In the genomic region with DNA sequence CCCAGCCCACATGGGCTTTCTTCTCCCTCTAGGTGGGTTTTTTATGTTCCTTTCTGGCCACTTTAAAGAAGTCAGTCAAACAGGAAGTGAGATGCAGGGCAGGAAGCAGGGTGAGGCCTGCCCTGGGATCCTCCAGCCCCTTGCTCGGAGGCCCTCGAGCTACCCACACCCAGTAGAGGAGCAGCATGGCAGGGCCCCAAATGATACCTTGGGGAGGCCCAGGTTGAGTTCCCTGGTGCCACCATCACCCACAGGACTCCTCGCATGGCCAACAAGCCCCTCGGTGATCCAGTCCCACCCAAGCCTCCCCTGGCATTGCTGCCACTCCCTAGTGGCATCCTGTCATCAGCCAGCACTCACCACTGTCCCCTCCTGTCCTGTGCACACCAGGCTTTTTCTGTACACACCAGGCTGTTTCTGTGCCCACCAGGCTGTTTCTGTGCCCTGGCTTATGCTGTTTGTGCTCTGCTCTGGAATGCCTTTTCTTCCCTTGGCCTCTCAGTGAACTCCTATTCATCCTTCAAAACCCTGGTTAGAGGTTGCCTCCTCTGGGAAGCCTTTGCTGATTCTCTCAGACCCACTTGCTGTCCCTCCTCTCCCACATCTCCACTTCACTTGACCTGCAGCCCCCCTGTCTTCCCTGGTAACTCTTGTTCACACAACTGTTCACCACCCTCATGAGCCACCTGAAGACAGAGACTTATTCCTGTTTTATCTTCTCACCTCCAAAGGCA, we compare ENCODE assay signal across 18 cellular contexts. TPM values are rescaled to one million over a fixed set of nuclear protein-coding genes. Genes with fewer than 3 reads are reported as not detected.
A peak's percentile ranks its signal among the peaks of the same experiment; 100 is the strongest.
DNase-seq lines count a peak whose midpoint lies in the region; ATAC-seq and TF ChIP-seq lines count a peak whose summit lies in the region.
"Had no signal": no experiment of that assay in that cellular context is flagged by ENCODE, and none has a peak within 500 bp of the region (broad histone marks: within the 10 kb centered on the region; RNA-seq: fewer than 3 reads in every experiment).

No MANE protein-coding gene starts in this region.

- H3K4me3 Mint-ChIP-seq in activated naive CD8-positive, alpha-beta T cell treated with anti-CD3 and anti-CD28 coated beads for 36 hours: no peak overlapping the region
- H3K4me3 Mint-ChIP-seq in stimulated activated naive CD8-positive, alpha-beta T cell treated with anti-CD3 and anti-CD28 coated beads, Interleukin-15, Interleukin-2, amounts not matched to agents 100 ng/mL and 50 ng/mL, for 24 hours: no peak overlapping the region
- H3K4me3 Mint-ChIP-seq: H9 had no signal

- H3K4me1 ChIP-seq in colonic mucosa: no peaks in the 10 kb centered on the region
- H3K4me1 ChIP-seq: suprapubic skin had no signal

- no peak for TF ChIP-seq CTCF in colonic mucosa (IDR thresholded peaks at IDR 0.05)

- H3K27ac ChIP-seq in colonic mucosa: no peak overlapping the region
- H3K27ac ChIP-seq: ovary, suprapubic skin had no signal

- no peaks in the 10 kb centered on the region for H3K27me3 ChIP-seq in colonic mucosa
- H3K27me3 ChIP-seq: ovary, suprapubic skin had no signal

- no peaks in the 10 kb centered on the region for H3K36me3 Mint-ChIP-seq in activated naive CD8-positive, alpha-beta T cell treated with anti-CD3 and anti-CD28 coated beads for 36 hours
- H3K36me3 Mint-ChIP-seq in stimulated activated naive CD8-positive, alpha-beta T cell treated with anti-CD3 and anti-CD28 coated beads, Interleukin-15, Interleukin-2, amounts not matched to agents 100 ng/mL and 50 ng/mL, for 24 hours (ENCODE audit: low read depth): peaks cover under 1% of the 10 kb centered on the region

- H3K9me3 Mint-ChIP-seq in activated naive CD8-positive, alpha-beta T cell treated with anti-CD3 and anti-CD28 coated beads for 36 hours: no peaks in the 10 kb centered on the region
- H3K9me3 Mint-ChIP-seq in stimulated activated naive CD8-positive, alpha-beta T cell treated with anti-CD3 and anti-CD28 coated beads, Interleukin-15, Interleukin-2, amounts not matched to agents 100 ng/mL and 50 ng/mL, for 24 hours: no peaks in the 10 kb centered on the region
- H3K9me3 Mint-ChIP-seq: H9 had no signal

- intact Hi-C loops in colonic mucosa (cut with DNase I): no loop called here

- H3K9me3 ChIP-seq in colonic mucosa: no peaks in the 10 kb centered on the region
- H3K9me3 ChIP-seq: ovary, suprapubic skin had no signal

- H3K27me3 Mint-ChIP-seq in activated naive CD8-positive, alpha-beta T cell treated with anti-CD3 and anti-CD28 coated beads for 36 hours: no peaks in the 10 kb centered on the region
- no peaks in the 10 kb centered on the region for H3K27me3 Mint-ChIP-seq in stimulated activated naive CD8-positive, alpha-beta T cell treated with anti-CD3 and anti-CD28 coated beads, Interleukin-15, Interleukin-2, amounts not matched to agents 100 ng/mL and 50 ng/mL, for 24 hours

- peaks cover 26% of the 10 kb centered on the region for H3K4me1 Mint-ChIP-seq in activated naive CD8-positive, alpha-beta T cell treated with anti-CD3 and anti-CD28 coated beads for 36 hours
- H3K4me1 Mint-ChIP-seq in stimulated activated naive CD8-positive, alpha-beta T cell treated with anti-CD3 and anti-CD28 coated beads, Interleukin-15, Interleukin-2, amounts not matched to agents 100 ng/mL and 50 ng/mL, for 24 hours (ENCODE audit: low read depth): peaks cover 24% of the 10 kb centered on the region
- H3K4me1 Mint-ChIP-seq: H9 had no signal

- no peak overlapping the region for H3K9ac ChIP-seq in colonic mucosa (ENCODE audit: low read depth in 2 of 2, low read length in 2 of 2)

- no peak overlapping the region for H3K4me3 ChIP-seq in colonic mucosa
- H3K4me3 ChIP-seq: ovary, suprapubic skin had no signal

- peak; percentile 8 for DNase-seq in activated effector memory CD4-positive, alpha-beta T cell treated with anti-CD3 and anti-CD28 coated beads, Interleukin-2, amount 50 U/mL, for 16 hours
- DNase-seq in activated effector memory CD4-positive, alpha-beta T cell treated with Interleukin-2 at 50 U/mL for 16 hours: no peak
- DNase-seq in MV-4-11 (lab: John Stamatoyannopoulos, UW) (peak; percentile 41), HuH-7.5 (ENCODE audit: low spot score) (no peak), colonic mucosa (no peak)
- DNase-seq in activated naive CD8-positive, alpha-beta T cell treated with anti-CD3 and anti-CD28 coated beads for 36 hours: no peak
- DNase-seq: amniotic stem cell, DMS153, H9, NCI-H82, SHP77 treated with DMSO at 0.1 percent for 48 hours had no signal

- H3K27ac Mint-ChIP-seq in activated naive CD8-positive, alpha-beta T cell treated with anti-CD3 and anti-CD28 coated beads for 36 hours: peak overlapping the region; percentile 4
- peak overlapping the region; percentile 28 for H3K27ac Mint-ChIP-seq in stimulated activated naive CD8-positive, alpha-beta T cell treated with anti-CD3 and anti-CD28 coated beads, Interleukin-15, Interleukin-2, amounts not matched to agents 100 ng/mL and 50 ng/mL, for 24 hours

- no peaks in the 10 kb centered on the region for H3K36me3 ChIP-seq in colonic mucosa
- H3K36me3 ChIP-seq: ovary, suprapubic skin had no signal

- no peak for ATAC-seq in HG03442 (IDR thresholded peaks at IDR 0.05; ENCODE audit: unreplicated experiment)

RNA-seq across cellular contexts. Expression of a gene that starts 3.1 kb away (rescaled TPM):
- under 1 TPM; 0.12 to 0.16 TPM for total RNA-seq in activated naive CD8-positive, alpha-beta T cell treated with anti-CD3 and anti-CD28 coated beads for 36 hours
- 1 to 10 TPM; 3.7 to 4.7 TPM for total RNA-seq in colonic mucosa
- total RNA-seq: H9, kidney epithelial cell, MCF 10A had no signal

RNA-seq across cellular contexts. Expression of a gene that starts 8.4 kb away (rescaled TPM):
- not detected for total RNA-seq in activated naive CD8-positive, alpha-beta T cell treated with anti-CD3 and anti-CD28 coated beads for 36 hours
- under 1 TPM in 1 of 2 donors, not detected in 1; 0.35 TPM for total RNA-seq in colonic mucosa
- total RNA-seq: cerebellum, H9, kidney epithelial cell, MCF 10A, ovary had no signal

RNA-seq across cellular contexts. Expression of a gene that starts 17.0 kb away (rescaled TPM):
- total RNA-seq in activated naive CD8-positive, alpha-beta T cell treated with anti-CD3 and anti-CD28 coated beads for 36 hours: 10 to 100 TPM; 94.4 to 96.3 TPM
- 10 to 100 TPM; 10.9 to 32.1 TPM for total RNA-seq in colonic mucosa

RNA-seq across cellular contexts. Expression of a gene that starts 47.5 kb away (rescaled TPM):
- total RNA-seq in activated naive CD8-positive, alpha-beta T cell treated with anti-CD3 and anti-CD28 coated beads for 36 hours: 100 to 1,000 TPM; 209 to 213 TPM
- total RNA-seq in colonic mucosa: 100 to 1,000 TPM in 1 of 2 donors, 10 to 100 TPM in 1; 59.3 to 172 TPM

RNA-seq across cellular contexts. Expression of a gene that starts 55.1 kb away (rescaled TPM):
- 100 to 1,000 TPM; 109 to 113 TPM for total RNA-seq in activated naive CD8-positive, alpha-beta T cell treated with anti-CD3 and anti-CD28 coated beads for 36 hours
- total RNA-seq in colonic mucosa: 10 to 100 TPM; 35.0 to 53.4 TPM

Comparison
In these comparisons a context has a peak if more than half of its experiments do, and no peak if none do; other contexts are left out.
1. DNase-seq: peak in activated effector memory CD4-positive, alpha-beta T cell treated with anti-CD3 and anti-CD28 coated beads, Interleukin-2, amount 50 U/mL, for 16 hours (single experiment) and MV-4-11 (single experiment); none in activated effector memory CD4-positive, alpha-beta T cell treated with Interleukin-2 at 50 U/mL for 16 hours (single experiment), activated naive CD8-positive, alpha-beta T cell treated with anti-CD3 and anti-CD28 coated beads for 36 hours (single experiment), HuH-7.5 (single experiment) and colonic mucosa (single experiment).
2. RNA of a gene that starts 3.1 kb away (total RNA-seq): 3.7 to 4.7 TPM in colonic mucosa; 0.12 to 0.16 TPM in activated naive CD8-positive, alpha-beta T cell treated with anti-CD3 and anti-CD28 coated beads for 36 hours; every median in the first group is over 4 times any median in the second.